In the genomic region with DNA sequence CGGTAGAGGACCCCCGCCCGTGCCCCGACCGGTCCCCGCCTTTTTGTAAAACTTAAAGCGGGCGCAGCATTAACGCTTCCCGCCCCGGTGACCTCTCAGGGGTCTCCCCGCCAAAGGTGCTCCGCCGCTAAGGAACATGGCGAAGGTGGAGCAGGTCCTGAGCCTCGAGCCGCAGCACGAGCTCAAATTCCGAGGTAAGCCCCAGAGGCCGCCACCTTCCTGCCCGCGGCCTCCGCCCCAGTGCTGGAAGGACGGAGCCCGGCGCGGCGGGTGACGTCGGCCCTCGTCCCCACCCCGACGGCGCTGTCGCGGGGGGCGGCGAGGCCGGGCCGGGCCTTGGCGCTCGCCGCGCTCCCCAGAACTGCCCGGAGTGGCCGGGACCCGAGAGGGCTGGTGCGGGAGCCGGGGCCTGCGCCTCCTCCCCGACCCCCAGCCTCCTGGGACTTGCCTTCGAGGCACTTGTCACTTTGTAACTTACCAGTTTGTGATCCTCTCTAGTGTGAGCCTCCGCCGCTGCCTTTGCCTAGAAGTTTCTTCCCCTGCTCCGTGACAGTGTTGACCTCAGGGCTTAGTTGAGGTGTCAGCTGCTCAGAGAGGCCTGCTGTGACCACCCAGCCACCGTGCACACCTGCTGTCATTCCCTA, we compare ENCODE assay signal across 8 cellular contexts. TPM values are rescaled to one million over a fixed set of nuclear protein-coding genes. Genes with fewer than 3 reads are reported as not detected.
A peak's percentile ranks its signal among the peaks of the same experiment; 100 is the strongest.
DNase-seq lines count a peak whose midpoint lies in the region; ATAC-seq and TF ChIP-seq lines count a peak whose summit lies in the region.

No MANE protein-coding gene starts in this region.

- intact Hi-C loops in testis (cut with DNase I; ENCODE audit: low total_unique reads), result no loop called here

- peak; percentile 41 for ATAC-seq in HG03159 (IDR thresholded peaks at IDR 0.05; ENCODE audit: unreplicated experiment)

- no peak for TF ChIP-seq RAD21 in SK-N-SH (IDR thresholded peaks at IDR 0.05; ENCODE audit: low read length)

- H3F3A ChIP-seq in SK-N-SH (replicated peaks; ENCODE audit: insufficient read depth), result peaks cover 21% of the 10 kb centered on the region

- H4K20me1 ChIP-seq in SK-N-SH (ENCODE audit: insufficient read depth), result peaks cover 13% of the 10 kb centered on the region

- DNase-seq in CMK (ENCODE audit: low read depth) (peak; percentile 22), SK-N-SH (peak; percentile 74), testis (peak; percentile 42), hippocampal formation (lab: John Stamatoyannopoulos, UW) (no peak)
- peak in 2 of 3 donors; percentile 30 to 39 for DNase-seq in effector memory CD4-positive, alpha-beta T cell

- H3K4me1 ChIP-seq in SK-N-SH (ENCODE audit: control insufficient read depth in 1 of 2, insufficient read depth in 2 of 2, low read depth in 1 of 2, low read length in 1 of 2) (peaks cover 17% of the 10 kb centered on the region in 2 experiments), mesodermal cell (ENCODE audit: control insufficient read depth, insufficient read depth, low read length, poor library complexity, severe bottlenecking) (peaks cover 12% of the 10 kb centered on the region), testis (peaks cover 11% of the 10 kb centered on the region)
- H3K4me1 ChIP-seq in effector memory CD4-positive, alpha-beta T cell (ENCODE audit: control insufficient read depth, insufficient read depth, low read length, poor library complexity, severe bottlenecking), result peaks cover 12% of the 10 kb centered on the region

- peak overlapping the region; percentile 67; the same call in 1 of the 2 replicates for H2AFZ ChIP-seq in SK-N-SH (ENCODE audit: low read depth)

- H3K4me3 ChIP-seq in SK-N-SH (ENCODE audit: low read depth in 2 of 2, low read length in 1 of 2) (peak overlapping the region; percentile 83 to 95), mesodermal cell (ENCODE audit: extremely low read depth, insufficient read depth, low read length, poor library complexity, severe bottlenecking) (peak overlapping the region; percentile 72), testis (peak overlapping the region; percentile 94 to 96)
- H3K4me3 ChIP-seq in effector memory CD4-positive, alpha-beta T cell (ENCODE audit: insufficient read depth, low read depth, low read length, poor library complexity, severe bottlenecking), result peak overlapping the region; percentile 77

- TF ChIP-seq CTCF in SK-N-SH (IDR thresholded peaks at IDR 0.05) (no peak), testis (IDR thresholded peaks at IDR 0.05) (no peak)

- TF ChIP-seq POLR2A in GM19193 (IDR thresholded peaks at IDR 0.05; ENCODE audit: extremely low read depth, insufficient read depth, insufficient read length), result peak; percentile 10
- TF ChIP-seq POLR2A in testis (IDR thresholded peaks at IDR 0.05), result no peak

- H3K36me3 ChIP-seq in SK-N-SH (replicated peaks in 1 of 2; ENCODE audit: control insufficient read depth in 1 of 2, insufficient read depth in 2 of 2, low read length in 1 of 2), result peaks cover 11 to 22% of the 10 kb centered on the region in 2 experiments
- H3K36me3 ChIP-seq in effector memory CD4-positive, alpha-beta T cell (ENCODE audit: control insufficient read depth, insufficient read depth, low read length), result no peaks in the 10 kb centered on the region
- H3K36me3 ChIP-seq in mesodermal cell (ENCODE audit: control insufficient read depth, insufficient read depth, low read length), result peaks cover 39% of the 10 kb centered on the region
- H3K36me3 ChIP-seq in testis (ENCODE audit: low read depth, missing control alignments), result no peaks in the 10 kb centered on the region

- POLR2A ChIA-PET in SK-N-SH (lab: Yijun Ruan, JAX), result interaction anchor here (0.7 to 1.2 kb wide), 5 partner anchors 53 to 462 kb away, joined by 3 to 4 read pairs (median 3); no protein-coding TSS in a partner anchor

- H3K27ac ChIP-seq in SK-N-SH (ENCODE audit: low read depth in 2 of 2, low read length in 1 of 2) (peak overlapping the region; percentile 79 to 85), mesodermal cell (ENCODE audit: low read depth, low read length, severe bottlenecking) (peak overlapping the region; percentile 89), testis (peak overlapping the region; percentile 92 to 93)
- peak overlapping the region; percentile 98 for H3K27ac ChIP-seq in effector memory CD4-positive, alpha-beta T cell (ENCODE audit: insufficient read depth, low read length, poor library complexity, severe bottlenecking)

- 0% methylated on average over 11 of the region's 56 CpGs for WGBS in SK-N-SH (ENCODE audit: low lambda C conversion rate)
- WGBS in mesodermal cell (ENCODE audit: insufficient coverage in 2 of 2), 2 experiments, result 1 to 3% methylated on average over 46 to 47 of the region's 56 CpGs
- WGBS in testis, 2 donors, result 0% methylated on average over 1 to 56 of the region's 56 CpGs

- H3K9ac ChIP-seq in SK-N-SH, result peak overlapping the region; percentile 92

- no peak for TF ChIP-seq EP300 in SK-N-SH (IDR thresholded peaks at IDR 0.05; ENCODE audit: borderline replicate concordance in 1 of 2, low read depth in 1 of 2, low read length in 1 of 2)

- no peaks in the 10 kb centered on the region for H3K9me2 ChIP-seq in SK-N-SH

- peak overlapping the region; percentile 93 for H3K4me2 ChIP-seq in SK-N-SH

- H3K79me2 ChIP-seq in SK-N-SH (ENCODE audit: insufficient read depth), result peaks cover 54% of the 10 kb centered on the region

- H3K9me3 ChIP-seq in SK-N-SH (peaks cover 11% of the 10 kb centered on the region), mesodermal cell (ENCODE audit: control insufficient read depth, low read length) (no peaks in the 10 kb centered on the region), testis (no peaks in the 10 kb centered on the region)
- H3K9me3 ChIP-seq in effector memory CD4-positive, alpha-beta T cell (ENCODE audit: control insufficient read depth, low read length), result no peaks in the 10 kb centered on the region

- H3K27me3 ChIP-seq in SK-N-SH (ENCODE audit: insufficient read depth) (no peaks in the 10 kb centered on the region), testis (no peaks in the 10 kb centered on the region)
- no peaks in the 10 kb centered on the region for H3K27me3 ChIP-seq in effector memory CD4-positive, alpha-beta T cell (replicated peaks; ENCODE audit: control insufficient read depth, insufficient read depth, low read length, poor library complexity, severe bottlenecking)

- CTCF ChIA-PET in SK-N-SH (lab: Yijun Ruan, JAX), result interaction anchor here (0.8 to 1.8 kb wide), 4 partner anchors 83 to 261 kb away, joined by 3 to 8 read pairs (median 4); a partner anchor contains a TSS

TF ChIP-seq in SK-N-SH, 30 proteins besides CTCF, POLR2A, EP300 and RAD21:
- TF ChIP-seq YY1 (IDR thresholded peaks at IDR 0.05; ENCODE audit: low read depth), result 0 out of 2 replicates have a peak, but pooled peaks have one; percentile 48
- TF ChIP-seq TEAD4 (IDR thresholded peaks at IDR 0.05; ENCODE audit: borderline replicate concordance, insufficient read depth), result no peak

RNA-seq across cellular contexts. Expression of a gene that starts 0.4 kb away (rescaled TPM):
- polyA plus RNA-seq in SK-N-SH (2012; rRNA removed), result 16.8 and 16.9 TPM in 2 replicates
- 21.7 and 25.1 TPM in 2 replicates for polyA plus RNA-seq in SK-N-SH (2012; cell fraction: cytosol; rRNA removed)
- 19.8 and 23.8 TPM in 2 replicates for polyA plus RNA-seq in SK-N-SH (2012; cell fraction: nucleus; rRNA removed)
- polyA plus RNA-seq in mesodermal cell (2013, experiment 1 of 2), result 38.4 TPM
- polyA plus RNA-seq in mesodermal cell (2013, experiment 2 of 2), result 43.1 TPM
- 10 to 100 TPM; 23.5 to 23.8 TPM for total RNA-seq in testis
- 31.4 TPM for polyA plus RNA-seq in testis (ENCODE audit: insufficient read depth, low read depth, low replicate concordance)

Comparison
In these comparisons a context has a peak if more than half of its experiments do, and no peak if none do; other contexts are left out.
1. DNase-seq: peak in CMK (single experiment), SK-N-SH (single experiment), effector memory CD4-positive, alpha-beta T cell (2 of 3) and testis (single experiment); none in hippocampal formation (0 of 2).
2. Peak in every context shown above with its lines, with median percentiles within 50 percentile points of each other: H3K27ac ChIP-seq and H3K4me3 ChIP-seq.